18 cellular contexts compared by ENCODE assay signal in genomic region chr6:71204741-71205140, GRCh38.
"Had no signal": no experiment of that assay in that cellular context is flagged by ENCODE, and none has a peak within 500 bp of the region (broad histone marks: within the 10 kb centered on the region; RNA-seq: fewer than 3 reads in every experiment).

No MANE protein-coding gene starts in this region.

- H3K27me3 Mint-ChIP-seq: activated naive CD8-positive, alpha-beta T cell treated with anti-CD3 and anti-CD28 coated beads, Interleukin-2, amount 50 U/mL, for 24 hours had no signal

- H3K4me1 Mint-ChIP-seq: activated naive CD4-positive, alpha-beta T cell treated with anti-CD3 and anti-CD28 coated beads, Interleukin-2, amount 10 ng/mL, durations not matched to agents 7 days and 5 days; activated naive CD8-positive, alpha-beta T cell treated with anti-CD3 and anti-CD28 coated beads, Interleukin-2, amount 50 U/mL, for 24 hours; immature natural killer cell; naive thymus-derived CD8-positive, alpha-beta T cell; stimulated activated naive B cell treated with anti-CD40 and anti-IgM and Interleukin-4, amounts not matched to agents 10 μg/mL and 1 μg/mL and 100 μg/mL, for 72 hours; T-cell had no signal

- H3K36me3 ChIP-seq: brain microvascular endothelial cell, heart right ventricle, left ventricle myocardium inferior had no signal

- H3K9me3 ChIP-seq: heart right ventricle, left ventricle myocardium inferior had no signal

- H3K27ac Mint-ChIP-seq: activated CD8-positive, alpha-beta T cell treated with anti-CD3 and anti-CD28 coated beads for 36 hours; activated naive CD4-positive, alpha-beta T cell treated with anti-CD3 and anti-CD28 coated beads, Interleukin-2, amount 10 ng/mL, durations not matched to agents 7 days and 5 days; activated naive CD8-positive, alpha-beta T cell treated with anti-CD3 and anti-CD28 coated beads, Interleukin-2, amount 50 U/mL, for 24 hours; immature natural killer cell; naive thymus-derived CD8-positive, alpha-beta T cell; stimulated activated naive B cell treated with anti-CD40 and anti-IgM and Interleukin-4, amounts not matched to agents 10 μg/mL and 1 μg/mL and 100 μg/mL, for 72 hours; T-cell had no signal

- DNase-seq: activated CD4-positive, alpha-beta T cell treated with anti-CD3 and anti-CD28 coated beads for 48 hours; activated CD4-positive, CD25-positive, alpha-beta regulatory T cell; activated CD8-positive, alpha-beta T cell treated with anti-CD3 and anti-CD28 coated beads for 36 hours; activated effector memory CD4-positive, alpha-beta T cell treated with Interleukin-2 at 50 U/mL for 16 hours; activated naive CD4-positive, alpha-beta T cell treated with anti-CD3 and anti-CD28 coated beads, Interleukin-2, amount 10 ng/mL, durations not matched to agents 7 days and 5 days; activated naive CD8-positive, alpha-beta T cell treated with anti-CD3 and anti-CD28 coated beads, Interleukin-2, amount 50 U/mL, for 24 hours; activated T-cell treated with anti-CD3 and anti-CD28 coated beads, Interleukin-2, amount 50 U/mL, for 4 hours; anterior cingulate cortex; effector CD8-positive, alpha-beta T cell; heart right ventricle; immature natural killer cell; left ventricle myocardium inferior; naive thymus-derived CD8-positive, alpha-beta T cell; stimulated activated naive B cell treated with anti-CD40 and anti-IgM and Interleukin-4, amounts not matched to agents 10 μg/mL and 1 μg/mL and 100 μg/mL, for 72 hours; T-cell; T-helper 9 cell had no signal

- H3K27me3 ChIP-seq: brain microvascular endothelial cell, heart right ventricle had no signal

- ATAC-seq: activated CD8-positive, alpha-beta T cell treated with anti-CD3 and anti-CD28 coated beads for 36 hours; activated naive CD8-positive, alpha-beta T cell treated with anti-CD3 and anti-CD28 coated beads, Interleukin-2, amount 50 U/mL, for 24 hours; activated T-cell treated with anti-CD3 and anti-CD28 coated beads, Interleukin-2, amount 50 U/mL, for 4 hours; esophagus mucosa; heart right ventricle; naive thymus-derived CD8-positive, alpha-beta T cell; stimulated activated naive B cell treated with anti-CD40 and anti-IgM and Interleukin-4, amounts not matched to agents 10 μg/mL and 1 μg/mL and 100 μg/mL, for 72 hours; T-cell had no signal

- H3K4me3 Mint-ChIP-seq: activated CD8-positive, alpha-beta T cell treated with anti-CD3 and anti-CD28 coated beads for 36 hours; activated naive CD4-positive, alpha-beta T cell treated with anti-CD3 and anti-CD28 coated beads, Interleukin-2, amount 10 ng/mL, durations not matched to agents 7 days and 5 days; activated naive CD8-positive, alpha-beta T cell treated with anti-CD3 and anti-CD28 coated beads, Interleukin-2, amount 50 U/mL, for 24 hours; activated T-cell treated with anti-CD3 and anti-CD28 coated beads, Interleukin-2, amount 50 U/mL, for 4 hours; immature natural killer cell; naive thymus-derived CD8-positive, alpha-beta T cell; stimulated activated naive B cell treated with anti-CD40 and anti-IgM and Interleukin-4, amounts not matched to agents 10 μg/mL and 1 μg/mL and 100 μg/mL, for 72 hours; T-cell had no signal

- H3K4me1 ChIP-seq: heart right ventricle, left ventricle myocardium inferior had no signal

- H3K27ac ChIP-seq: brain microvascular endothelial cell, heart right ventricle, left ventricle myocardium inferior had no signal

- H3K4me3 ChIP-seq: heart right ventricle, left ventricle myocardium inferior had no signal

- H3K36me3 Mint-ChIP-seq: activated naive CD4-positive, alpha-beta T cell treated with anti-CD3 and anti-CD28 coated beads, Interleukin-2, amount 10 ng/mL, durations not matched to agents 7 days and 5 days; immature natural killer cell; naive thymus-derived CD8-positive, alpha-beta T cell; T-cell had no signal
